ENCODE assay signal across 29 cellular contexts in the genomic region with DNA sequence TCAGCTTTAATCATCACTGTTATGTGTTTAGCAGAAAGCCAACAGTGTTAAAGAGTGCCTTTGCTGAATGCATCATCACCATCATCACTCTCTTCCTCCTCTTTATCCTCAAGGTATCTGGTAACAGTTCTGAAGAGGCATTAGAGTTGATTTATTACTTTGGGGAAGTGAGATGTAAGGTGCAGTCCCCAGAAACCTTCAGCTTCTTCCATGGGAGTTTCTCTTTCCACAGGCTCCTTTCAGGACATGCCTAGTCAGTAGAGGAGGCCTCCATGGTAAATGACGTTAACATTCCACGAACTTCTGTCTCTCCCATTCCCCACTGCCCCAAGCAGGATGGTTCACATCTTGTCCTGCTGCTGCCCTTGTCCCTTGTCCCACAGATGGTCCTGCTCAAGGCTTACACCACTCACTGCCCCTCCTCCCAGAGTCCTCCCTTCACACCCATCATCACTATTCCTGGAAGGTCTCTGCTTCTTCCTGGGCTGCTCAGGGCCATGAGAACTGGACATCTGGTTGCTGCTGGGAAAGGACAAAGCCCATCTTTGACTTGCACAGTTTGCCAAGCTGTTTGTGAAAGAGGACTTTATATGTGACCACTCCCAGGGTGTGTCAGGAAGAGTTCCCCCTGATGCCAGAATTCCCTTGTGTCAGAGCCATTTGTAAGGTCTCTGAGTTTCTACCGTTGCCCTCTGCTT. TPM values are rescaled to one million over a fixed set of nuclear protein-coding genes. Genes with fewer than 3 reads are reported as not detected.
"Had no signal": no experiment of that assay in that cellular context is flagged by ENCODE, and none has a peak within 500 bp of the region (broad histone marks: within the 10 kb centered on the region; RNA-seq: fewer than 3 reads in every experiment).

No MANE protein-coding gene starts in this region.

- H3K9me3 ChIP-seq: MG63 had no signal

- H3K4me2 ChIP-seq: KMS-11 had no signal

- H3K27ac ChIP-seq: brain microvascular endothelial cell, cardiac muscle cell, KMS-11, Peyer's patch, VCaP had no signal

- H3K36me3 Mint-ChIP-seq: activated naive CD8-positive, alpha-beta T cell; T-cell had no signal

- H3K4me1 Mint-ChIP-seq: activated CD4-positive, alpha-beta memory T cell treated with anti-CD3 and anti-CD28 coated beads, Interleukin-2, amount 10 ng/mL, durations not matched to agents 7 days and 5 days; activated T-helper 17 cell treated with anti-CD3 and anti-CD28 coated beads, Interleukin-2, amount 50 U/mL, for 72 hours; T-cell had no signal

- H3K4me3 Mint-ChIP-seq: activated CD4-positive, alpha-beta memory T cell treated with anti-CD3 and anti-CD28 coated beads, Interleukin-2, amount 10 ng/mL, durations not matched to agents 7 days and 5 days; activated naive CD4-positive, alpha-beta T cell treated with anti-CD3 and anti-CD28 coated beads for 36 hours; activated naive CD8-positive, alpha-beta T cell; activated T-helper 17 cell treated with anti-CD3 and anti-CD28 coated beads, Interleukin-2, amount 50 U/mL, for 72 hours; T-cell had no signal

- DNase-seq: activated CD4-positive, alpha-beta memory T cell treated with anti-CD3 and anti-CD28 coated beads, Interleukin-2, amount 10 ng/mL, durations not matched to agents 7 days and 5 days; activated CD4-positive, alpha-beta T cell treated with anti-CD3 and anti-CD28 coated beads, Interleukin-2, amount 50 U/mL, for 1 hour; activated CD4-positive, CD25-positive, alpha-beta regulatory T cell; activated gamma-delta T cell; activated naive CD4-positive, alpha-beta T cell treated with anti-CD3 and anti-CD28 coated beads for 36 hours; activated T-cell treated with anti-CD3 and anti-CD28 coated beads for 4 hours; activated T-cell treated with anti-CD3 and anti-CD28 coated beads, Interleukin-2, amount 50 U/mL, for 48 hours; amygdala; brain microvascular endothelial cell; MG63; NCI-H1105; NCI-H1436; NCI-H1694 treated with DMSO at 0.1 percent for 48 hours; NCI-H2029 treated with DMSO at 0.1 percent for 48 hours; NCI-H345; NCI-H510A; NCI-H526 treated with DMSO at 0.1 percent for 48 hours; Peyer's patch; SIG-M5; T-cell; T-helper 2 cell; T1000 had no signal

- ATAC-seq: activated T-helper 17 cell treated with anti-CD3 and anti-CD28 coated beads, Interleukin-2, amount 50 U/mL, for 72 hours; T-cell had no signal

- H3K4me3 ChIP-seq: cardiac muscle cell, MG63, Peyer's patch had no signal

- H3K36me3 ChIP-seq: brain microvascular endothelial cell, cardiac muscle cell, MG63, Peyer's patch had no signal

- H3K27ac Mint-ChIP-seq: activated CD4-positive, alpha-beta memory T cell treated with anti-CD3 and anti-CD28 coated beads, Interleukin-2, amount 10 ng/mL, durations not matched to agents 7 days and 5 days; activated naive CD4-positive, alpha-beta T cell treated with anti-CD3 and anti-CD28 coated beads for 36 hours; activated naive CD8-positive, alpha-beta T cell; activated T-helper 17 cell treated with anti-CD3 and anti-CD28 coated beads, Interleukin-2, amount 50 U/mL, for 72 hours; T-cell had no signal

- H3K27me3 ChIP-seq: brain microvascular endothelial cell, cardiac muscle cell, MG63, Peyer's patch had no signal

- H3K27me3 Mint-ChIP-seq: activated CD4-positive, alpha-beta memory T cell treated with anti-CD3 and anti-CD28 coated beads, Interleukin-2, amount 10 ng/mL, durations not matched to agents 7 days and 5 days; activated naive CD8-positive, alpha-beta T cell; activated T-helper 17 cell treated with anti-CD3 and anti-CD28 coated beads, Interleukin-2, amount 50 U/mL, for 72 hours; T-cell had no signal

- H3K4me1 ChIP-seq: Peyer's patch had no signal

RNA-seq across cellular contexts. Expression of gene REG1A, which starts 5.3 kb away (rescaled TPM):
- total RNA-seq: activated CD4-positive, alpha-beta memory T cell treated with anti-CD3 and anti-CD28 coated beads, Interleukin-2, amount 10 ng/mL, durations not matched to agents 7 days and 5 days; activated CD8-positive, alpha-beta memory T cell treated with anti-CD3 and anti-CD28 coated beads for 36 hours; activated naive CD4-positive, alpha-beta T cell treated with anti-CD3 and anti-CD28 coated beads for 36 hours; activated T-helper 17 cell treated with anti-CD3 and anti-CD28 coated beads, Interleukin-2, amount 50 U/mL, for 72 hours; astrocyte; cardiac muscle cell had no signal

RNA-seq across cellular contexts. Expression of gene REG1B, which starts 27.2 kb away (rescaled TPM):
- total RNA-seq: activated CD4-positive, alpha-beta memory T cell treated with anti-CD3 and anti-CD28 coated beads, Interleukin-2, amount 10 ng/mL, durations not matched to agents 7 days and 5 days; activated CD8-positive, alpha-beta memory T cell treated with anti-CD3 and anti-CD28 coated beads for 36 hours; activated naive CD4-positive, alpha-beta T cell treated with anti-CD3 and anti-CD28 coated beads for 36 hours; activated T-helper 17 cell treated with anti-CD3 and anti-CD28 coated beads, Interleukin-2, amount 50 U/mL, for 72 hours; astrocyte; cardiac muscle cell had no signal
- polyA plus RNA-seq: cardiac muscle cell had no signal

RNA-seq across cellular contexts. Expression of gene REG3A, which starts 44.6 kb away (rescaled TPM):
- total RNA-seq: activated CD4-positive, alpha-beta memory T cell treated with anti-CD3 and anti-CD28 coated beads, Interleukin-2, amount 10 ng/mL, durations not matched to agents 7 days and 5 days; activated CD8-positive, alpha-beta memory T cell treated with anti-CD3 and anti-CD28 coated beads for 36 hours; activated naive CD4-positive, alpha-beta T cell treated with anti-CD3 and anti-CD28 coated beads for 36 hours; activated T-helper 17 cell treated with anti-CD3 and anti-CD28 coated beads, Interleukin-2, amount 50 U/mL, for 72 hours; astrocyte had no signal
